In the genomic region with DNA sequence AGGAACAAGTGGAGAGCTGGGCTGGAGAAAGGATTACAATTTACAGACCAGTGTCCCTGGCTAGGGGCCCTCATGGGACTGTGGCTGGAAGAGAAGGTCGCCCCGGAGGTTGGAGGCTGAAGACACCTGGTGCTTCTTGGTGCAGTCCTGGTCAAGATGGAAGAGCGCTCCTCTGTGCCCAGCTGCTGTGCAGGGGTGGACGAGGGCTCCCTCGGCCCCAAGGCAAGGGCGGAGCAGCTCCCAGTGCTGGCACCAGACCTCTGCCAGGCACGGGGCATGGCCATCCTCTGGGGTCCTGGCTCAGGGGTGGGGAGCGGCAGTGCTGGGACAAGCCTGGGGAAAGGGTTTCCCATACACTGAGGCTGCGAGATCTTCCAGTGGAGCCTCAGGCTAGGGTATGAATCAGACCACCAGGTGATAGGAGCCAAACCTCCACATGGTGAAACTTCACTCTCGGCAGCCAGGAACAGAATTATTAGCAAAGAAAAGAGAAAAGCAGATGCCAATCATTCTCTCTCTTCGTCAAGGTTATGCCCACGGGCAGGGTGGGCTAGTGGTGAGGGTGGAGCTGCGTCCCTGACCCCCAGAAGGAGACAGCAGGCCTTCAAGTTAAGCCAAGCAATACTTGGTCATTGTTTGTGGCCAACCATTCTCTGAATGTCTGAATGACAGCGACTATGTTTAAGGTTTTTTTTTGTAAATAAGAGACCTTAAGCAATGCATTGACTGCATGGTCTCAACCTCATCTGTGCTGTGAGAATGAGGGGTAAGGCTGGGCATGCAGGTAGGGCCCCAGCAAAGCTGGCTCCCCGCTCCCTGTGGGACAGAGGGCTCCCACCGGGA, we compare ENCODE assay signal across 1 cellular context.
TF ChIP-seq lines count a peak whose summit lies in the region.

No MANE protein-coding gene starts in this region.

TF ChIP-seq in K562, 482 proteins besides CTCF, POLR2A, EP300 and RAD21 (continued from another document and continues in another):
- TF ChIP-seq, protein P1, sequence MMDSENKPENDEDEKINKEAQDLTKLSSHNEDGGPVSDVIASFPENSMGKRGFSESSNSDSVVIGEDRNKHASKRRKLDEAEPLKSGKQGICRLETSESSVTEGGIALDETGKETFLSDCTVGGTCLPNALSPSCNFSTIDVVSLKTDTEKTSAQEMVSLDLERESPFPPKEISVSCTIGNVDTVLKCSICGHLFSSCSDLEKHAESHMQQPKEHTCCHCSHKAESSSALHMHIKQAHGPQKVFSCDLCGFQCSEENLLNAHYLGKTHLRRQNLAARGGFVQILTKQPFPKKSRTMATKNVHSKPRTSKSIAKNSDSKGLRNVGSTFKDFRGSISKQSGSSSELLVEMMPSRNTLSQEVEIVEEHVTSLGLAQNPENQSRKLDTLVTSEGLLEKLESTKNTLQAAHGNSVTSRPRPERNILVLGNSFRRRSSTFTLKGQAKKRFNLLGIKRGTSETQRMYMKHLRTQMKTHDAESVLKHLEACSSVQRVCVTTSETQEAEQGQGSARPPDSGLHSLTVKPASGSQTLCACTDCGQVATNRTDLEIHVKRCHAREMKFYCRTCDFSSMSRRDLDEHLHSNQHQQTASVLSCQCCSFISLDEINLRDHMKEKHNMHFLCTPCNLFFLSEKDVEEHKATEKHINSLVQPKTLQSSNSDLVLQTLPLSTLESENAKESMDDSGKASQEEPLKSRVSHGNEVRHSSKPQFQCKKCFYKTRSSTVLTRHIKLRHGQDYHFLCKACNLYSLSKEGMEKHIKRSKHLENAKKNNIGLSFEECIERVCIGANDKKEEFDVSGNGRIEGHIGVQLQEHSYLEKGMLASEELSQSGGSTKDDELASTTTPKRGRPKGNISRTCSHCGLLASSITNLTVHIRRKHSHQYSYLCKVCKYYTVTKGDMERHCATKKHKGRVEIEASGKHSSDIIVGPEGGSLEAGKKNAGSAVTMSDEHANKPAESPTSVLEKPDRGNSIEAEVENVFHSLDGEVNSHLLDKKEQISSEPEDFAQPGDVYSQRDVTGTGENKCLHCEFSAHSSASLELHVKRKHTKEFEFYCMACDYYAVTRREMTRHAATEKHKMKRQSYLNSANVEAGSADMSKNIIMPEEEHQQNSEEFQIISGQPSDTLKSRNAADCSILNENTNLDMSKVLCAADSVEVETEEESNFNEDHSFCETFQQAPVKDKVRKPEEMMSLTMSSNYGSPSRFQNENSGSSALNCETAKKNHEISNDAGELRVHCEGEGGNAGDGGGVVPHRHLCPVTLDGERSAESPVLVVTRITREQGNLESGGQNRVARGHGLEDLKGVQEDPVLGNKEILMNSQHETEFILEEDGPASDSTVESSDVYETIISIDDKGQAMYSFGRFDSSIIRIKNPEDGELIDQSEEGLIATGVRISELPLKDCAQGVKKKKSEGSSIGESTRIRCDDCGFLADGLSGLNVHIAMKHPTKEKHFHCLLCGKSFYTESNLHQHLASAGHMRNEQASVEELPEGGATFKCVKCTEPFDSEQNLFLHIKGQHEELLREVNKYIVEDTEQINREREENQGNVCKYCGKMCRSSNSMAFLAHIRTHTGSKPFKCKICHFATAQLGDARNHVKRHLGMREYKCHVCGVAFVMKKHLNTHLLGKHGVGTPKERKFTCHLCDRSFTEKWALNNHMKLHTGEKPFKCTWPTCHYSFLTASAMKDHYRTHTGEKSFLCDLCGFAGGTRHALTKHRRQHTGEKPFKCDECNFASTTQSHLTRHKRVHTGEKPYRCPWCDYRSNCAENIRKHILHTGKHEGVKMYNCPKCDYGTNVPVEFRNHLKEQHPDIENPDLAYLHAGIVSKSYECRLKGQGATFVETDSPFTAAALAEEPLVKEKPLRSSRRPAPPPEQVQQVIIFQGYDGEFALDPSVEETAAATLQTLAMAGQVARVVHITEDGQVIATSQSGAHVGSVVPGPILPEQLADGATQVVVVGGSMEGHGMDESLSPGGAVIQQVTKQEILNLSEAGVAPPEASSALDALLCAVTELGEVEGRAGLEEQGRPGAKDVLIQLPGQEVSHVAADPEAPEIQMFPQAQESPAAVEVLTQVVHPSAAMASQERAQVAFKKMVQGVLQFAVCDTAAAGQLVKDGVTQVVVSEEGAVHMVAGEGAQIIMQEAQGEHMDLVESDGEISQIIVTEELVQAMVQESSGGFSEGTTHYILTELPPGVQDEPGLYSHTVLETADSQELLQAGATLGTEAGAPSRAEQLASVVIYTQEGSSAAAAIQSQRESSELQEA (IDR thresholded peaks at IDR 0.05; ENCODE audit: low read depth) = no peak
- TF ChIP-seq CTBP1 (IDR thresholded peaks at IDR 0.05; ENCODE audit: borderline replicate concordance) = no peak
- no peak for TF ChIP-seq ZNF253 (CRISPR knock-in tag; conservative IDR thresholded peaks at IDR 0.05)
- TF ChIP-seq, protein P2, sequence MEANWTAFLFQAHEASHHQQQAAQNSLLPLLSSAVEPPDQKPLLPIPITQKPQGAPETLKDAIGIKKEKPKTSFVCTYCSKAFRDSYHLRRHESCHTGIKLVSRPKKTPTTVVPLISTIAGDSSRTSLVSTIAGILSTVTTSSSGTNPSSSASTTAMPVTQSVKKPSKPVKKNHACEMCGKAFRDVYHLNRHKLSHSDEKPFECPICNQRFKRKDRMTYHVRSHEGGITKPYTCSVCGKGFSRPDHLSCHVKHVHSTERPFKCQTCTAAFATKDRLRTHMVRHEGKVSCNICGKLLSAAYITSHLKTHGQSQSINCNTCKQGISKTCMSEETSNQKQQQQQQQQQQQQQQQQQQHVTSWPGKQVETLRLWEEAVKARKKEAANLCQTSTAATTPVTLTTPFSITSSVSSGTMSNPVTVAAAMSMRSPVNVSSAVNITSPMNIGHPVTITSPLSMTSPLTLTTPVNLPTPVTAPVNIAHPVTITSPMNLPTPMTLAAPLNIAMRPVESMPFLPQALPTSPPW (CRISPR knock-in tag; IDR thresholded peaks at IDR 0.05) = no peak
- TF ChIP-seq, protein P3, sequence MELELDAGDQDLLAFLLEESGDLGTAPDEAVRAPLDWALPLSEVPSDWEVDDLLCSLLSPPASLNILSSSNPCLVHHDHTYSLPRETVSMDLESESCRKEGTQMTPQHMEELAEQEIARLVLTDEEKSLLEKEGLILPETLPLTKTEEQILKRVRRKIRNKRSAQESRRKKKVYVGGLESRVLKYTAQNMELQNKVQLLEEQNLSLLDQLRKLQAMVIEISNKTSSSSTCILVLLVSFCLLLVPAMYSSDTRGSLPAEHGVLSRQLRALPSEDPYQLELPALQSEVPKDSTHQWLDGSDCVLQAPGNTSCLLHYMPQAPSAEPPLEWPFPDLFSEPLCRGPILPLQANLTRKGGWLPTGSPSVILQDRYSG (tag; conservative IDR thresholded peaks at IDR 0.05; ENCODE audit: low read depth) = no peak
- no peak for TF ChIP-seq HNRNPLL (IDR thresholded peaks at IDR 0.05; ENCODE audit: low read depth, low read length, poor library complexity, severe bottlenecking)
- TF ChIP-seq, protein P4, sequence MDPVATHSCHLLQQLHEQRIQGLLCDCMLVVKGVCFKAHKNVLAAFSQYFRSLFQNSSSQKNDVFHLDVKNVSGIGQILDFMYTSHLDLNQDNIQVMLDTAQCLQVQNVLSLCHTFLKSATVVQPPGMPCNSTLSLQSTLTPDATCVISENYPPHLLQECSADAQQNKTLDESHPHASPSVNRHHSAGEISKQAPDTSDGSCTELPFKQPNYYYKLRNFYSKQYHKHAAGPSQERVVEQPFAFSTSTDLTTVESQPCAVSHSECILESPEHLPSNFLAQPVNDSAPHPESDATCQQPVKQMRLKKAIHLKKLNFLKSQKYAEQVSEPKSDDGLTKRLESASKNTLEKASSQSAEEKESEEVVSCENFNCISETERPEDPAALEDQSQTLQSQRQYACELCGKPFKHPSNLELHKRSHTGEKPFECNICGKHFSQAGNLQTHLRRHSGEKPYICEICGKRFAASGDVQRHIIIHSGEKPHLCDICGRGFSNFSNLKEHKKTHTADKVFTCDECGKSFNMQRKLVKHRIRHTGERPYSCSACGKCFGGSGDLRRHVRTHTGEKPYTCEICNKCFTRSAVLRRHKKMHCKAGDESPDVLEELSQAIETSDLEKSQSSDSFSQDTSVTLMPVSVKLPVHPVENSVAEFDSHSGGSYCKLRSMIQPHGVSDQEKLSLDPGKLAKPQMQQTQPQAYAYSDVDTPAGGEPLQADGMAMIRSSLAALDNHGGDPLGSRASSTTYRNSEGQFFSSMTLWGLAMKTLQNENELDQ (CRISPR knock-in tag; IDR thresholded peaks at IDR 0.05; ENCODE audit: borderline replicate concordance) = no peak
- no peak for TF ChIP-seq CBFA2T3 (IDR thresholded peaks at IDR 0.05)
- TF ChIP-seq POLR3A (IDR thresholded peaks at IDR 0.05; ENCODE audit: borderline replicate concordance, extremely low read depth, insufficient read depth, insufficient read length) = no peak
- TF ChIP-seq, protein P5, sequence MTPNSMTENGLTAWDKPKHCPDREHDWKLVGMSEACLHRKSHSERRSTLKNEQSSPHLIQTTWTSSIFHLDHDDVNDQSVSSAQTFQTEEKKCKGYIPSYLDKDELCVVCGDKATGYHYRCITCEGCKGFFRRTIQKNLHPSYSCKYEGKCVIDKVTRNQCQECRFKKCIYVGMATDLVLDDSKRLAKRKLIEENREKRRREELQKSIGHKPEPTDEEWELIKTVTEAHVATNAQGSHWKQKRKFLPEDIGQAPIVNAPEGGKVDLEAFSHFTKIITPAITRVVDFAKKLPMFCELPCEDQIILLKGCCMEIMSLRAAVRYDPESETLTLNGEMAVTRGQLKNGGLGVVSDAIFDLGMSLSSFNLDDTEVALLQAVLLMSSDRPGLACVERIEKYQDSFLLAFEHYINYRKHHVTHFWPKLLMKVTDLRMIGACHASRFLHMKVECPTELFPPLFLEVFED (CRISPR knock-in tag; conservative IDR thresholded peaks at IDR 0.05) = no peak
- TF ChIP-seq, protein P6, sequence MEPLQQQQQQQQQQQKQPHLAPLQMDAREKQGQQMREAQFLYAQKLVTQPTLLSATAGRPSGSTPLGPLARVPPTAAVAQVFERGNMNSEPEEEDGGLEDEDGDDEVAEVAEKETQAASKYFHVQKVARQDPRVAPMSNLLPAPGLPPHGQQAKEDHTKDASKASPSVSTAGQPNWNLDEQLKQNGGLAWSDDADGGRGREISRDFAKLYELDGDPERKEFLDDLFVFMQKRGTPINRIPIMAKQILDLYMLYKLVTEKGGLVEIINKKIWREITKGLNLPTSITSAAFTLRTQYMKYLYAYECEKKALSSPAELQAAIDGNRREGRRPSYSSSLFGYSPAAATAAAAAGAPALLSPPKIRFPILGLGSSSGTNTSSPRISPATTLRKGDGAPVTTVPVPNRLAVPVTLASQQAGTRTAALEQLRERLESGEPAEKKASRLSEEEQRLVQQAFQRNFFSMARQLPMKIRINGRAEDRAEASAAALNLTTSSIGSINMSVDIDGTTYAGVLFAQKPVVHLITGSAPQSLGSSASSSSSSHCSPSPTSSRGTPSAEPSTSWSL (CRISPR knock-in tag; IDR thresholded peaks at IDR 0.05; ENCODE audit: borderline replicate concordance) = peak; percentile 82; the same call in 1 of the 2 replicates
- TF ChIP-seq MCM5 (IDR thresholded peaks at IDR 0.05; ENCODE audit: low read depth) = no peak
- no peak for TF ChIP-seq U2AF1 (optimal IDR thresholded peaks at IDR 0.05; ENCODE audit: low read depth, low read length)
- no peak for TF ChIP-seq HMGN3 (IDR thresholded peaks at IDR 0.05; ENCODE audit: borderline replicate concordance, extremely low read depth, insufficient read length, low read depth, low read length)
- TF ChIP-seq ZNF766 (CRISPR knock-in tag; conservative IDR thresholded peaks at IDR 0.05) = no peak
- TF ChIP-seq ARNT (IDR thresholded peaks at IDR 0.05) = no peak
- no peak for TF ChIP-seq CBFA2T2 (conservative IDR thresholded peaks at IDR 0.05)
- 0 out of 2 replicates have a peak, but pooled peaks have one; percentile 7 for TF ChIP-seq ZNF133 (CRISPR knock-in tag; IDR thresholded peaks at IDR 0.05)
- no peak for TF ChIP-seq HNRNPUL1 (IDR thresholded peaks at IDR 0.05; ENCODE audit: low read length)
- TF ChIP-seq, protein P7, sequence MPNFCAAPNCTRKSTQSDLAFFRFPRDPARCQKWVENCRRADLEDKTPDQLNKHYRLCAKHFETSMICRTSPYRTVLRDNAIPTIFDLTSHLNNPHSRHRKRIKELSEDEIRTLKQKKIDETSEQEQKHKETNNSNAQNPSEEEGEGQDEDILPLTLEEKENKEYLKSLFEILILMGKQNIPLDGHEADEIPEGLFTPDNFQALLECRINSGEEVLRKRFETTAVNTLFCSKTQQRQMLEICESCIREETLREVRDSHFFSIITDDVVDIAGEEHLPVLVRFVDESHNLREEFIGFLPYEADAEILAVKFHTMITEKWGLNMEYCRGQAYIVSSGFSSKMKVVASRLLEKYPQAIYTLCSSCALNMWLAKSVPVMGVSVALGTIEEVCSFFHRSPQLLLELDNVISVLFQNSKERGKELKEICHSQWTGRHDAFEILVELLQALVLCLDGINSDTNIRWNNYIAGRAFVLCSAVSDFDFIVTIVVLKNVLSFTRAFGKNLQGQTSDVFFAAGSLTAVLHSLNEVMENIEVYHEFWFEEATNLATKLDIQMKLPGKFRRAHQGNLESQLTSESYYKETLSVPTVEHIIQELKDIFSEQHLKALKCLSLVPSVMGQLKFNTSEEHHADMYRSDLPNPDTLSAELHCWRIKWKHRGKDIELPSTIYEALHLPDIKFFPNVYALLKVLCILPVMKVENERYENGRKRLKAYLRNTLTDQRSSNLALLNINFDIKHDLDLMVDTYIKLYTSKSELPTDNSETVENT (CRISPR knock-in tag; IDR thresholded peaks at IDR 0.05) = no peak
- no peak for TF ChIP-seq EWSR1 (IDR thresholded peaks at IDR 0.05; ENCODE audit: borderline replicate concordance, low read depth, partially characterized antibody)
- no peak for TF ChIP-seq ZKSCAN8 (CRISPR knock-in tag; IDR thresholded peaks at IDR 0.05)
- TF ChIP-seq, protein P8, sequence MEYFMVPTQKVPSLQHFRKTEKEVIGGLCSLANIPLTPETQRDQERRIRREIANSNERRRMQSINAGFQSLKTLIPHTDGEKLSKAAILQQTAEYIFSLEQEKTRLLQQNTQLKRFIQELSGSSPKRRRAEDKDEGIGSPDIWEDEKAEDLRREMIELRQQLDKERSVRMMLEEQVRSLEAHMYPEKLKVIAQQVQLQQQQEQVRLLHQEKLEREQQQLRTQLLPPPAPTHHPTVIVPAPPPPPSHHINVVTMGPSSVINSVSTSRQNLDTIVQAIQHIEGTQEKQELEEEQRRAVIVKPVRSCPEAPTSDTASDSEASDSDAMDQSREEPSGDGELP (CRISPR knock-in tag; IDR thresholded peaks at IDR 0.05; ENCODE audit: borderline replicate concordance) = 0 out of 2 replicates have a peak, but pooled peaks have one; percentile 22
- TF ChIP-seq NR1H2 (CRISPR knock-in tag; IDR thresholded peaks at IDR 0.05) = no peak
- TF ChIP-seq CHD1 (IDR thresholded peaks at IDR 0.05; ENCODE audit: low read length) = no peak
- no peak for TF ChIP-seq ZNF780A (CRISPR knock-in tag; IDR thresholded peaks at IDR 0.05)
- TF ChIP-seq, protein P9, sequence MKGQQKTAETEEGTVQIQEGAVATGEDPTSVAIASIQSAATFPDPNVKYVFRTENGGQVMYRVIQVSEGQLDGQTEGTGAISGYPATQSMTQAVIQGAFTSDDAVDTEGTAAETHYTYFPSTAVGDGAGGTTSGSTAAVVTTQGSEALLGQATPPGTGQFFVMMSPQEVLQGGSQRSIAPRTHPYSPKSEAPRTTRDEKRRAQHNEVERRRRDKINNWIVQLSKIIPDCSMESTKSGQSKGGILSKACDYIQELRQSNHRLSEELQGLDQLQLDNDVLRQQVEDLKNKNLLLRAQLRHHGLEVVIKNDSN (CRISPR knock-in tag; IDR thresholded peaks at IDR 0.05) = 0 out of 2 replicates have a peak, but pooled peaks have one; percentile 1
- no peak for TF ChIP-seq TAF1 (IDR thresholded peaks at IDR 0.05; ENCODE audit: control insufficient read depth, extremely low read depth, insufficient read depth, low read length, severe bottlenecking)
- TF ChIP-seq TRIM24 (IDR thresholded peaks at IDR 0.05) = no peak
- no peak for TF ChIP-seq SIX5 (IDR thresholded peaks at IDR 0.05; ENCODE audit: borderline replicate concordance in 1 of 2, insufficient read depth in 1 of 2, low read depth in 1 of 2, low read length in 2 of 2)
- no peak for TF ChIP-seq CAMTA2 (CRISPR knock-in tag; conservative IDR thresholded peaks at IDR 0.05)
- TF ChIP-seq MTA1 (IDR thresholded peaks at IDR 0.05; ENCODE audit: borderline replicate concordance) = no peak
- TF ChIP-seq POU5F1 (IDR thresholded peaks at IDR 0.05; ENCODE audit: borderline replicate concordance, low read depth, low read length, partially characterized antibody) = no peak
